Comparison of ENCODE assay signal across 18 cellular contexts in genomic region chr19:46470376-46470775, GRCh38. TPM values are rescaled to one million over a fixed set of nuclear protein-coding genes. Genes with fewer than 3 reads are reported as not detected.
A peak's percentile ranks its signal among the peaks of the same experiment; 100 is the strongest.
DNase-seq lines count a peak whose midpoint lies in the region; ATAC-seq, FAIRE-seq and TF ChIP-seq lines count a peak whose summit lies in the region.
"Had no signal": no experiment of that assay in that cellular context is flagged by ENCODE, and none has a peak within 500 bp of the region (broad histone marks: within the 10 kb centered on the region; RNA-seq: fewer than 3 reads in every experiment).

No MANE protein-coding gene starts in this region.

- POLR2A ChIA-PET in H1 (lab: Charles Lee; ENCODE audit: partially characterized antibody), result interaction anchor here (0.9 to 1.0 kb wide), 2 partner anchors 10 to 62 kb away, joined by 3 to 5 read pairs; no protein-coding TSS in a partner anchor

- H3K4me3 ChIP-seq in heart right ventricle (no peak overlapping the region), right cardiac atrium (ENCODE audit: low read length) (no peak overlapping the region), H1 (ENCODE audit: extremely low read depth in 1 of 4, insufficient read depth in 2 of 4, low read depth in 3 of 4, low read length in 4 of 4) (peak overlapping the region; percentile 60 to 77 (median 72)), vagina (no peak overlapping the region)

- no peak for TF ChIP-seq RAD21 in H1 (IDR thresholded peaks at IDR 0.05 in 1 of 2, conservative IDR thresholded peaks at IDR 0.05 in 1 of 2; ENCODE audit: low read depth in 2 of 2, low read length in 2 of 2)

- H2BK15ac ChIP-seq in H1 (ENCODE audit: low read length), result no peak overlapping the region

- no peak overlapping the region for H2BK5ac ChIP-seq in H1 (ENCODE audit: low read depth, low read length)

- H3K36me3 Mint-ChIP-seq in nephron (ENCODE audit: low read depth), result peaks cover 48% of the 10 kb centered on the region
- H3K36me3 Mint-ChIP-seq: immature natural killer cell, memory B cell had no signal

- CTCF ChIA-PET in H1 (lab: Charles Lee; ENCODE audit: partially characterized antibody), result interaction anchor here (0.5 to 3.0 kb wide), 9 partner anchors 13 to 99 kb away, joined by 3 to 8 read pairs (median 4); no protein-coding TSS in a partner anchor

- H3K23me2 ChIP-seq in H1 (ENCODE audit: low read depth, low read length), result peaks cover 9% of the 10 kb centered on the region

- ATAC-seq in heart right ventricle, result no peak
- ATAC-seq in right cardiac atrium, result no peak
- ATAC-seq in HG03442 (IDR thresholded peaks at IDR 0.05; ENCODE audit: unreplicated experiment), result no peak

- H4K5ac ChIP-seq in H1 (ENCODE audit: insufficient read length, low read depth, low read length), result no peak overlapping the region

- peaks cover 0 to 17% (median 15%) of the 10 kb centered on the region in 9 donors for H3K4me1 ChIP-seq in heart right ventricle
- no peaks in the 10 kb centered on the region for H3K4me1 ChIP-seq in right cardiac atrium (ENCODE audit: control insufficient read depth, insufficient read depth, low read length)
- H3K4me1 ChIP-seq in H1 (replicated peaks in 1 of 4; ENCODE audit: control insufficient read depth in 3 of 4, insufficient read depth in 4 of 4, low read length in 3 of 4), result peaks cover 0 to 7% (median 3%) of the 10 kb centered on the region in 4 experiments; a peak in 4 of 7 replicates
- H3K4me1 ChIP-seq in vagina, result peaks cover 16% of the 10 kb centered on the region

- H3K79me2 ChIP-seq in H1 (ENCODE audit: control insufficient read depth in 1 of 2, insufficient read depth in 2 of 2, low read length in 2 of 2), result peaks cover 0 to 9% of the 10 kb centered on the region in 2 experiments; a peak in 1 of 4 replicates

- H3K4ac ChIP-seq in H1 (replicated peaks; ENCODE audit: insufficient read length, low read depth, low read length), result no peak overlapping the region

- WGBS in heart right ventricle, 2 donors, result 81 to 91% methylated on average over 10 of the region's 10 CpGs
- WGBS in right cardiac atrium, result 92% methylated on average over 10 of the region's 10 CpGs
- WGBS in H1 (ENCODE audit: extremely low coverage in 1 of 2, insufficient coverage in 1 of 2, insufficient read length in 1 of 2, insufficient replicate concordance in 2 of 2, low coverage in 1 of 2, low lambda C conversion rate in 2 of 2, missing lambda C conversion rate in 1 of 2), 2 experiments, result 85% methylated on average over 10 of the region's 10 CpGs; no CpG with 5 or more reads in 1 of the 2 experiments

- H3K9ac ChIP-seq in H1 (replicated peaks in 1 of 4; ENCODE audit: extremely low read depth in 1 of 4, low read depth in 3 of 4, low read length in 3 of 4), result peak overlapping the region in 3 of 4 experiments; percentile 61 to 75 (median 75); a peak in 3 of 7 replicates

- TF ChIP-seq POLR2A in H1 (IDR thresholded peaks at IDR 0.05; ENCODE audit: control extremely low read depth in 1 of 2, low read depth in 2 of 2, low read length in 2 of 2) (no peak), vagina (IDR thresholded peaks at IDR 0.05) (no peak)

- no peak overlapping the region for H3K23ac ChIP-seq in H1 (ENCODE audit: insufficient read length)

- no peaks in the 10 kb centered on the region for H3K9me3 ChIP-seq in heart right ventricle
- no peaks in the 10 kb centered on the region for H3K9me3 ChIP-seq in right cardiac atrium (ENCODE audit: control insufficient read depth, low read length)
- H3K9me3 ChIP-seq in H1 (ENCODE audit: insufficient read depth in 2 of 2, low read depth in 1 of 2, low read length in 1 of 2), result no peaks in the 10 kb centered on the region
- H3K9me3 ChIP-seq in vagina, result no peaks in the 10 kb centered on the region
- H3K9me3 ChIP-seq: pancreas had no signal

- H3K9me3 Mint-ChIP-seq in nephron, result no peaks in the 10 kb centered on the region
- H3K9me3 Mint-ChIP-seq: immature natural killer cell, memory B cell had no signal

- peak overlapping the region; percentile 53; the same call in 1 of the 2 replicates for H2AK5ac ChIP-seq in H1 (ENCODE audit: low read depth, low read length)

- FAIRE-seq in H1 (lab: Jason Lieb, UNC), result no peak
- FAIRE-seq: pancreas, TTC549 had no signal

- H3K27me3 ChIP-seq in heart right ventricle (peaks cover 0 to 32% (median 12%) of the 10 kb centered on the region in 7 donors), right cardiac atrium (ENCODE audit: control insufficient read depth, insufficient read depth) (no peaks in the 10 kb centered on the region), H1 (replicated peaks in 1 of 4; ENCODE audit: control insufficient read depth in 3 of 4, extremely low read depth in 1 of 4, insufficient read depth in 3 of 4, low read length in 3 of 4) (peaks cover 0 to 7% (median 0%) of the 10 kb centered on the region in 4 experiments; a peak in 3 of 7 replicates), vagina (no peaks in the 10 kb centered on the region)
- H3K27me3 ChIP-seq: pancreas had no signal

- no peaks in the 10 kb centered on the region for H3K27me3 Mint-ChIP-seq in nephron (ENCODE audit: low read depth)

- H4K91ac ChIP-seq in H1 (replicated peaks; ENCODE audit: insufficient read length, low read length), result no peak overlapping the region

- no peak overlapping the region for H2AFZ ChIP-seq in H1 (ENCODE audit: low read length)

- H3K4me2 ChIP-seq in H1 (ENCODE audit: insufficient read depth in 1 of 2, low read depth in 2 of 2, low read length in 2 of 2), result peak overlapping the region; percentile 83 to 90

- TF ChIP-seq CTCF in heart right ventricle (IDR thresholded peaks at IDR 0.05), result no peak
- no peak for TF ChIP-seq CTCF in H1 (IDR thresholded peaks at IDR 0.05; ENCODE audit: control extremely low read depth in 1 of 3, insufficient read depth in 1 of 3, low read depth in 1 of 3, low read length in 3 of 3)
- TF ChIP-seq CTCF in nephron (IDR thresholded peaks at IDR 0.05; ENCODE audit: unreplicated experiment in 3 of 3), result no peak
- no peak for TF ChIP-seq CTCF in vagina (IDR thresholded peaks at IDR 0.05)

- H3K79me1 ChIP-seq in H1 (ENCODE audit: low read depth, low read length), result no peaks in the 10 kb centered on the region; the same call in 1 of the 2 replicates

- no peak overlapping the region for H3K14ac ChIP-seq in H1 (ENCODE audit: insufficient read length)

- H3K36me3 ChIP-seq in heart right ventricle (no peaks in the 10 kb centered on the region), H1 (ENCODE audit: control insufficient read depth in 2 of 4, insufficient read depth in 4 of 4, low read length in 3 of 4) (peaks cover 0 to 19% (median 11%) of the 10 kb centered on the region in 4 experiments; a peak in 6 of 8 replicates), vagina (no peaks in the 10 kb centered on the region)
- H3K36me3 ChIP-seq: pancreas had no signal

- H3K18ac ChIP-seq in H1 (ENCODE audit: extremely low read depth, low read length), result no peak overlapping the region

- peaks cover 69% of the 10 kb centered on the region for H3K4me1 Mint-ChIP-seq in nephron
- H3K4me1 Mint-ChIP-seq: immature natural killer cell had no signal

- peak overlapping the region in 2 of 3 experiments; percentile 91 to 96 for H3K27ac Mint-ChIP-seq in nephron
- H3K27ac Mint-ChIP-seq: immature natural killer cell, memory B cell had no signal

- no peak overlapping the region for H3K56ac ChIP-seq in H1 (replicated peaks; ENCODE audit: insufficient read length, low read depth, low read length)

- peak overlapping the region; percentile 79 to 87 (median 81) for H3K4me3 Mint-ChIP-seq in nephron
- H3K4me3 Mint-ChIP-seq: immature natural killer cell, memory B cell had no signal

- no peak overlapping the region for H2BK120ac ChIP-seq in H1 (replicated peaks; ENCODE audit: low read depth, low read length)

- DNase-seq in heart right ventricle (no peak), right cardiac atrium (no peak), H1 (ENCODE audit: low read depth in 1 of 2, low spot score in 2 of 2) (no peak), vagina (ENCODE audit: extremely low spot score in 2 of 2) (peak in 1 of 2 donors; percentile 64), NCI-H1048 (lab: John Stamatoyannopoulos, UW) (no peak)
- DNase-seq in activated effector memory CD4-positive, alpha-beta T cell treated with anti-CD3 and anti-CD28 coated beads, Interleukin-2, amount 50 U/mL, for 16 hours, result no peak
- DNase-seq: activated CD4-positive, alpha-beta T cell treated with anti-CD3 and anti-CD28 coated beads, Interleukin-2, amount 50 U/mL, for 4 hours; amniotic stem cell; GF-D8; immature natural killer cell; NCI-H1436 treated with DMSO at 0.1 percent for 48 hours; NCI-H446 treated with DMSO at 0.1 percent for 48 hours had no signal

- H3K27ac ChIP-seq in heart right ventricle, result peak overlapping the region in 6 of 10 donors; percentile 19 to 79 (median 71)
- no peak overlapping the region for H3K27ac ChIP-seq in right cardiac atrium (ENCODE audit: low read length)
- H3K27ac ChIP-seq in H1 (ENCODE audit: low read depth, low read length), result no peak overlapping the region
- H3K27ac ChIP-seq in vagina, result peak overlapping the region; percentile 76

- no peaks in the 10 kb centered on the region for H4K20me1 ChIP-seq in H1 (replicated peaks in 1 of 2; ENCODE audit: control insufficient read depth in 1 of 2, insufficient read depth in 2 of 2, low read length in 2 of 2)

- 0 out of 2 replicates have a peak overlapping the region, but pooled peaks have one; percentile 60 for H2BK12ac ChIP-seq in H1 (ENCODE audit: low read depth, low read length)

- no peak overlapping the region for H2BK20ac ChIP-seq in H1 (ENCODE audit: low read length)

- intact Hi-C loops in heart right ventricle (cut with DNase I), result no loop called here
- intact Hi-C loops in right cardiac atrium (cut with DNase I), result no loop called here
- intact Hi-C loops in vagina (cut with DNase I), result no loop called here

- TF ChIP-seq EP300 in H1 (IDR thresholded peaks at IDR 0.05; ENCODE audit: borderline replicate concordance in 1 of 2, low read depth in 2 of 2, low read length in 2 of 2), result no peak

- peak overlapping the region; percentile 46 for H4K8ac ChIP-seq in H1 (ENCODE audit: extremely low read depth, insufficient read depth, low read length)

RNA-seq across cellular contexts. Expression of gene PNMA8A, which starts 1.0 kb away (rescaled TPM):
- 10 to 100 TPM in 3 of 10 donors, 1 to 10 TPM in 7; 7.2 to 12.3 (median 9.3) TPM for total RNA-seq in heart right ventricle
- 1 to 10 TPM; 2.8 to 3.0 TPM for polyA plus RNA-seq in heart right ventricle
- total RNA-seq in right cardiac atrium, result 10 to 100 TPM; 15.7 to 29.8 (median 26.4) TPM
- 10.7 TPM for polyA plus RNA-seq in right cardiac atrium
- 21.6 and 22.8 TPM in 2 replicates for total RNA-seq in H1 (2021; fragmentation: NEBNext Ultra II Directional; extraction: Animal tissue kit (Norgen Biotek cat#: 25700))
- polyA plus RNA-seq in H1 (2011; rRNA removed), result 9.2 and 10.0 TPM in 2 replicates
- polyA plus RNA-seq in H1 (2011; cell fraction: cytosol; rRNA removed), result 17.7 TPM
- 10.5 TPM for polyA plus RNA-seq in H1 (2011; cell fraction: nucleus; rRNA removed)
- polyA plus RNA-seq in H1 (2012, experiment 1 of 2), result 18.2 to 23.5 TPM (median 22.2 TPM) in 4 replicates
- polyA plus RNA-seq in H1 (2012, experiment 2 of 2), result 5.2 TPM
- polyA plus RNA-seq in H1 (2013, experiment 1 of 2), result 13.0 TPM
- polyA plus RNA-seq in H1 (2013, experiment 2 of 2), result 14.5 TPM
- polyA minus RNA-seq in H1 (2011; rRNA and poly(A)+ RNA removed), result 12.3 and 19.4 TPM in 2 replicates
- polyA minus RNA-seq in H1 (2011; cell fraction: cytosol; rRNA and poly(A)+ RNA removed), result 8.4 TPM
- 7.3 TPM for polyA minus RNA-seq in H1 (2011; cell fraction: nucleus; rRNA and poly(A)+ RNA removed)
- total RNA-seq in vagina, result 1.5 TPM
- polyA plus RNA-seq: immature natural killer cell had no signal

RNA-seq across cellular contexts. Expression of gene PNMA8B, which starts 25.3 kb away (rescaled TPM):
- total RNA-seq in heart right ventricle (under 1 TPM; 0.47 to 0.95 (median 0.65) TPM), right cardiac atrium (1 to 10 TPM; 2.1 to 3.7 (median 2.3) TPM), vagina (2.7 TPM)
- polyA plus RNA-seq in heart right ventricle (under 1 TPM; 0.37 to 0.81 TPM), right cardiac atrium (1.6 TPM), H1 (2011; rRNA removed) (0.48 and 0.94 TPM in 2 replicates)
- 1.2 and 1.4 TPM in 2 replicates for total RNA-seq in H1 (2021; fragmentation: NEBNext Ultra II Directional; extraction: Animal tissue kit (Norgen Biotek cat#: 25700))
- polyA plus RNA-seq in H1 (2011; cell fraction: cytosol; rRNA removed), result 0.75 TPM
- polyA plus RNA-seq in H1 (2011; cell fraction: nucleus; rRNA removed), result 1.4 TPM
- 1.4 to 1.8 TPM (median 1.6 TPM) in 4 replicates for polyA plus RNA-seq in H1 (2012, experiment 1 of 2)
- polyA plus RNA-seq in H1 (2012, experiment 2 of 2), result 1.1 TPM
- 0.69 TPM for polyA plus RNA-seq in H1 (2013, experiment 1 of 2)
- 0.72 TPM for polyA plus RNA-seq in H1 (2013, experiment 2 of 2)
- polyA minus RNA-seq in H1 (2011; rRNA and poly(A)+ RNA removed), result 0.68 and 0.88 TPM in 2 replicates
- 1.2 TPM for polyA minus RNA-seq in H1 (2011; cell fraction: cytosol; rRNA and poly(A)+ RNA removed)
- polyA minus RNA-seq in H1 (2011; cell fraction: nucleus; rRNA and poly(A)+ RNA removed), result 1.3 TPM
- total RNA-seq: SK-MEL-5 had no signal
- polyA plus RNA-seq: immature natural killer cell had no signal

RNA-seq across cellular contexts. Expression of gene PNMA8C, which starts 41.6 kb away (rescaled TPM):
- total RNA-seq in heart right ventricle (under 1 TPM in 5 of 10 donors, not detected in 5; 0.07 to 0.13 (median 0.08) TPM), right cardiac atrium (under 1 TPM; 0.23 to 0.31 (median 0.26) TPM), vagina (0.25 TPM)
- polyA plus RNA-seq in heart right ventricle (under 1 TPM; 0.01 to 0.07 TPM), right cardiac atrium (0.05 TPM), H1 (2011; rRNA removed) (0.46 and 0.53 TPM in 2 replicates)
- total RNA-seq in H1 (2021; fragmentation: NEBNext Ultra II Directional; extraction: Animal tissue kit (Norgen Biotek cat#: 25700)), result 1.7 and 1.8 TPM in 2 replicates
- polyA plus RNA-seq in H1 (2011; cell fraction: cytosol; rRNA removed), result 0.48 TPM
- 0.46 TPM for polyA plus RNA-seq in H1 (2011; cell fraction: nucleus; rRNA removed)
- 0.66 to 1.0 TPM (median 0.76 TPM) in 4 replicates for polyA plus RNA-seq in H1 (2012, experiment 1 of 2)
- 0.10 TPM for polyA plus RNA-seq in H1 (2012, experiment 2 of 2)
- 0.57 TPM for polyA plus RNA-seq in H1 (2013, experiment 1 of 2)
- 0.63 TPM for polyA plus RNA-seq in H1 (2013, experiment 2 of 2)
- 0.91 and 1.1 TPM in 2 replicates for polyA minus RNA-seq in H1 (2011; rRNA and poly(A)+ RNA removed)
- 0.59 TPM for polyA minus RNA-seq in H1 (2011; cell fraction: cytosol; rRNA and poly(A)+ RNA removed)
- polyA minus RNA-seq in H1 (2011; cell fraction: nucleus; rRNA and poly(A)+ RNA removed), result 0.50 TPM
- total RNA-seq: SK-MEL-5 had no signal

RNA-seq across cellular contexts. Expression of gene CCDC8, which starts 57.0 kb away (rescaled TPM):
- total RNA-seq in heart right ventricle, result 10 to 100 TPM; 21.3 to 37.3 (median 28.6) TPM
- polyA plus RNA-seq in heart right ventricle, result 10 to 100 TPM; 14.4 to 15.0 TPM
- 10 to 100 TPM; 47.0 to 54.6 (median 49.9) TPM for total RNA-seq in right cardiac atrium
- 28.8 TPM for polyA plus RNA-seq in right cardiac atrium
- total RNA-seq in H1 (2021; fragmentation: NEBNext Ultra II Directional; extraction: Animal tissue kit (Norgen Biotek cat#: 25700)), result 13.6 and 15.1 TPM in 2 replicates
- polyA plus RNA-seq in H1 (2011; rRNA removed), result 4.9 and 6.6 TPM in 2 replicates
- 8.6 TPM for polyA plus RNA-seq in H1 (2011; cell fraction: cytosol; rRNA removed)
- 6.5 TPM for polyA plus RNA-seq in H1 (2011; cell fraction: nucleus; rRNA removed)
- polyA plus RNA-seq in H1 (2012, experiment 1 of 2), result 10.7 to 12.2 TPM (median 11.4 TPM) in 4 replicates
- polyA plus RNA-seq in H1 (2012, experiment 2 of 2), result 6.5 TPM
- 9.0 TPM for polyA plus RNA-seq in H1 (2013, experiment 1 of 2)
- 9.5 TPM for polyA plus RNA-seq in H1 (2013, experiment 2 of 2)
- polyA minus RNA-seq in H1 (2011; rRNA and poly(A)+ RNA removed), result 5.4 and 5.9 TPM in 2 replicates
- polyA minus RNA-seq in H1 (2011; cell fraction: cytosol; rRNA and poly(A)+ RNA removed), result 8.7 TPM
- 6.8 TPM for polyA minus RNA-seq in H1 (2011; cell fraction: nucleus; rRNA and poly(A)+ RNA removed)
- 7.4 TPM for total RNA-seq in vagina
- total RNA-seq: SK-MEL-5 had no signal
- polyA plus RNA-seq: immature natural killer cell had no signal

Comparison
In these comparisons a context has a peak if more than half of its experiments do, and no peak if none do; other contexts are left out.
1. H3K27ac ChIP-seq: peak in heart right ventricle (6 of 10) and vagina (single experiment); none in right cardiac atrium (single experiment) and H1 (single experiment).
2. H3K4me3 ChIP-seq: peak in H1 (4 of 4); none in heart right ventricle (0 of 10), right cardiac atrium (single experiment) and vagina (0 of 2).